1 cellular context compared by ENCODE assay signal in genomic region chr17:40648326-40648968, GRCh38.
TF ChIP-seq lines count a peak whose summit lies in the region.

No MANE protein-coding gene starts in this region.

TF ChIP-seq in HepG2, 621 proteins besides CTCF, POLR2A, EP300 and RAD21 (continued from another document and continues in another):
- no peak for TF ChIP-seq ZFP36 (IDR thresholded peaks at IDR 0.05; ENCODE audit: borderline replicate concordance, low read depth, low read length, partially characterized antibody)
- TF ChIP-seq MLLT10 (CRISPR knock-in tag; IDR thresholded peaks at IDR 0.05), result no peak
- no peak for TF ChIP-seq EZH2 (conservative IDR thresholded peaks at IDR 0.05; ENCODE audit: low read depth, low read length)
- TF ChIP-seq TEAD3 (CRISPR knock-in tag; optimal IDR thresholded peaks at IDR 0.05; ENCODE audit: borderline replicate concordance), result no peak
- TF ChIP-seq SMARCC2 (IDR thresholded peaks at IDR 0.05), result no peak
- TF ChIP-seq ZNF746 (CRISPR knock-in tag; IDR thresholded peaks at IDR 0.05), result 0 out of 2 replicates have a peak, but pooled peaks have one; percentile 26
- TF ChIP-seq ZNF790 (CRISPR knock-in tag; IDR thresholded peaks at IDR 0.05; ENCODE audit: borderline replicate concordance), result no peak; the same call in 1 of the 2 replicates
- TF ChIP-seq HOXD1 (CRISPR knock-in tag; IDR thresholded peaks at IDR 0.05), result no peak
- 0 out of 2 replicates have a peak, but pooled peaks have one; percentile 1 for TF ChIP-seq ZNF367 (CRISPR knock-in tag; IDR thresholded peaks at IDR 0.05; ENCODE audit: borderline replicate concordance)
- TF ChIP-seq RXRA (CRISPR knock-in tag; IDR thresholded peaks at IDR 0.05), result 0 out of 2 replicates have a peak, but pooled peaks have one; percentile 19
- no peak for TF ChIP-seq ZNF629 (CRISPR knock-in tag; conservative IDR thresholded peaks at IDR 0.05)
- peak; percentile 41; the same call in 1 of the 2 replicates for TF ChIP-seq ZNF292 (CRISPR knock-in tag; IDR thresholded peaks at IDR 0.05; ENCODE audit: borderline replicate concordance, low read depth)
- TF ChIP-seq, protein P1, sequence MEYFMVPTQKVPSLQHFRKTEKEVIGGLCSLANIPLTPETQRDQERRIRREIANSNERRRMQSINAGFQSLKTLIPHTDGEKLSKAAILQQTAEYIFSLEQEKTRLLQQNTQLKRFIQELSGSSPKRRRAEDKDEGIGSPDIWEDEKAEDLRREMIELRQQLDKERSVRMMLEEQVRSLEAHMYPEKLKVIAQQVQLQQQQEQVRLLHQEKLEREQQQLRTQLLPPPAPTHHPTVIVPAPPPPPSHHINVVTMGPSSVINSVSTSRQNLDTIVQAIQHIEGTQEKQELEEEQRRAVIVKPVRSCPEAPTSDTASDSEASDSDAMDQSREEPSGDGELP (IDR thresholded peaks at IDR 0.05; ENCODE audit: borderline replicate concordance, low read depth), result peak; percentile 34; the same call in 1 of the 2 replicates
- no peak for TF ChIP-seq NPAS2 (CRISPR knock-in tag; IDR thresholded peaks at IDR 0.05; ENCODE audit: borderline replicate concordance)
- TF ChIP-seq NAIF1 (CRISPR knock-in tag; IDR thresholded peaks at IDR 0.05; ENCODE audit: borderline replicate concordance), result no peak
- TF ChIP-seq SRSF1 (optimal IDR thresholded peaks at IDR 0.05; ENCODE audit: low read depth, low read length), result no peak
- TF ChIP-seq ZNF354B (CRISPR knock-in tag; IDR thresholded peaks at IDR 0.05), result no peak
- no peak for TF ChIP-seq SIN3B (IDR thresholded peaks at IDR 0.05; ENCODE audit: low read length)
- TF ChIP-seq CHCHD3 (CRISPR knock-in tag; IDR thresholded peaks at IDR 0.05), result no peak
- no peak for TF ChIP-seq ZSCAN30 (CRISPR knock-in tag; IDR thresholded peaks at IDR 0.05)
- TF ChIP-seq SIN3A (IDR thresholded peaks at IDR 0.05; ENCODE audit: borderline replicate concordance, low read depth, low read length), result no peak
- TF ChIP-seq NCOA5 (CRISPR knock-in tag; IDR thresholded peaks at IDR 0.05), result no peak
- TF ChIP-seq, protein P2, sequence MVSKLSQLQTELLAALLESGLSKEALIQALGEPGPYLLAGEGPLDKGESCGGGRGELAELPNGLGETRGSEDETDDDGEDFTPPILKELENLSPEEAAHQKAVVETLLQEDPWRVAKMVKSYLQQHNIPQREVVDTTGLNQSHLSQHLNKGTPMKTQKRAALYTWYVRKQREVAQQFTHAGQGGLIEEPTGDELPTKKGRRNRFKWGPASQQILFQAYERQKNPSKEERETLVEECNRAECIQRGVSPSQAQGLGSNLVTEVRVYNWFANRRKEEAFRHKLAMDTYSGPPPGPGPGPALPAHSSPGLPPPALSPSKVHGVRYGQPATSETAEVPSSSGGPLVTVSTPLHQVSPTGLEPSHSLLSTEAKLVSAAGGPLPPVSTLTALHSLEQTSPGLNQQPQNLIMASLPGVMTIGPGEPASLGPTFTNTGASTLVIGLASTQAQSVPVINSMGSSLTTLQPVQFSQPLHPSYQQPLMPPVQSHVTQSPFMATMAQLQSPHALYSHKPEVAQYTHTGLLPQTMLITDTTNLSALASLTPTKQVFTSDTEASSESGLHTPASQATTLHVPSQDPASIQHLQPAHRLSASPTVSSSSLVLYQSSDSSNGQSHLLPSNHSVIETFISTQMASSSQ (IDR thresholded peaks at IDR 0.05; ENCODE audit: low read depth), result no peak
- TF ChIP-seq, protein P2 (CRISPR knock-in tag; IDR thresholded peaks at IDR 0.05; ENCODE audit: borderline replicate concordance), result no peak
- peak; percentile 70; the same call in 1 of the 2 replicates for TF ChIP-seq ZFP90 (CRISPR knock-in tag; IDR thresholded peaks at IDR 0.05; ENCODE audit: borderline replicate concordance)
- TF ChIP-seq AHR (CRISPR knock-in tag; IDR thresholded peaks at IDR 0.05), result 0 out of 2 replicates have a peak, but pooled peaks have one; percentile 59
- no peak for TF ChIP-seq CBX2 (IDR thresholded peaks at IDR 0.05; ENCODE audit: low read depth, low read length)
- no peak for TF ChIP-seq CBX2 (CRISPR knock-in tag; IDR thresholded peaks at IDR 0.05; ENCODE audit: low read depth)
- TF ChIP-seq ZNF782 (CRISPR knock-in tag; IDR thresholded peaks at IDR 0.05; ENCODE audit: borderline replicate concordance), result no peak; the same call in 1 of the 2 replicates
- TF ChIP-seq AKAP8 (CRISPR knock-in tag; IDR thresholded peaks at IDR 0.05), result no peak
- TF ChIP-seq ZNF34 (CRISPR knock-in tag; IDR thresholded peaks at IDR 0.05; ENCODE audit: borderline replicate concordance), result peak; percentile 41; the same call in 1 of the 2 replicates
- no peak for TF ChIP-seq ZIK1 (CRISPR knock-in tag; IDR thresholded peaks at IDR 0.05; ENCODE audit: borderline replicate concordance, low read depth)
- TF ChIP-seq PLSCR1 (CRISPR knock-in tag; IDR thresholded peaks at IDR 0.05; ENCODE audit: borderline replicate concordance), result no peak
- TF ChIP-seq, protein P3, sequence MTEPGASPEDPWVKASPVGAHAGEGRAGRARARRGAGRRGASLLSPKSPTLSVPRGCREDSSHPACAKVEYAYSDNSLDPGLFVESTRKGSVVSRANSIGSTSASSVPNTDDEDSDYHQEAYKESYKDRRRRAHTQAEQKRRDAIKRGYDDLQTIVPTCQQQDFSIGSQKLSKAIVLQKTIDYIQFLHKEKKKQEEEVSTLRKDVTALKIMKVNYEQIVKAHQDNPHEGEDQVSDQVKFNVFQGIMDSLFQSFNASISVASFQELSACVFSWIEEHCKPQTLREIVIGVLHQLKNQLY (CRISPR knock-in tag; IDR thresholded peaks at IDR 0.05), result no peak
- TF ChIP-seq, protein P4, sequence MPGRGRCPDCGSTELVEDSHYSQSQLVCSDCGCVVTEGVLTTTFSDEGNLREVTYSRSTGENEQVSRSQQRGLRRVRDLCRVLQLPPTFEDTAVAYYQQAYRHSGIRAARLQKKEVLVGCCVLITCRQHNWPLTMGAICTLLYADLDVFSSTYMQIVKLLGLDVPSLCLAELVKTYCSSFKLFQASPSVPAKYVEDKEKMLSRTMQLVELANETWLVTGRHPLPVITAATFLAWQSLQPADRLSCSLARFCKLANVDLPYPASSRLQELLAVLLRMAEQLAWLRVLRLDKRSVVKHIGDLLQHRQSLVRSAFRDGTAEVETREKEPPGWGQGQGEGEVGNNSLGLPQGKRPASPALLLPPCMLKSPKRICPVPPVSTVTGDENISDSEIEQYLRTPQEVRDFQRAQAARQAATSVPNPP (CRISPR knock-in tag; IDR thresholded peaks at IDR 0.05), result no peak
- TF ChIP-seq, protein P5, sequence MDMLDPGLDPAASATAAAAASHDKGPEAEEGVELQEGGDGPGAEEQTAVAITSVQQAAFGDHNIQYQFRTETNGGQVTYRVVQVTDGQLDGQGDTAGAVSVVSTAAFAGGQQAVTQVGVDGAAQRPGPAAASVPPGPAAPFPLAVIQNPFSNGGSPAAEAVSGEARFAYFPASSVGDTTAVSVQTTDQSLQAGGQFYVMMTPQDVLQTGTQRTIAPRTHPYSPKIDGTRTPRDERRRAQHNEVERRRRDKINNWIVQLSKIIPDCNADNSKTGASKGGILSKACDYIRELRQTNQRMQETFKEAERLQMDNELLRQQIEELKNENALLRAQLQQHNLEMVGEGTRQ (IDR thresholded peaks at IDR 0.05; ENCODE audit: low read depth, low read length), result no peak
- TF ChIP-seq, protein P5 (CRISPR knock-in tag; IDR thresholded peaks at IDR 0.05; ENCODE audit: borderline replicate concordance), result no peak; the same call in 1 of the 2 replicates
- peak; percentile 16; the same call in 1 of the 2 replicates for TF ChIP-seq ZNF740 (CRISPR knock-in tag; IDR thresholded peaks at IDR 0.05)
- no peak; the same call in 1 of the 2 replicates for TF ChIP-seq ZNF253 (CRISPR knock-in tag; IDR thresholded peaks at IDR 0.05; ENCODE audit: borderline replicate concordance)
- TF ChIP-seq REL (CRISPR knock-in tag; conservative IDR thresholded peaks at IDR 0.05), result no peak; the same call in 1 of the 2 replicates
- no peak for TF ChIP-seq SCMH1 (CRISPR knock-in tag; IDR thresholded peaks at IDR 0.05; ENCODE audit: borderline replicate concordance)
- peak; percentile 23; the same call in 1 of the 2 replicates for TF ChIP-seq FOXC1 (CRISPR knock-in tag; IDR thresholded peaks at IDR 0.05; ENCODE audit: borderline replicate concordance)
- TF ChIP-seq NR2F1 (CRISPR knock-in tag; IDR thresholded peaks at IDR 0.05), result no peak
- TF ChIP-seq ZNF17 (CRISPR knock-in tag; IDR thresholded peaks at IDR 0.05), result no peak
- TF ChIP-seq, protein P6, sequence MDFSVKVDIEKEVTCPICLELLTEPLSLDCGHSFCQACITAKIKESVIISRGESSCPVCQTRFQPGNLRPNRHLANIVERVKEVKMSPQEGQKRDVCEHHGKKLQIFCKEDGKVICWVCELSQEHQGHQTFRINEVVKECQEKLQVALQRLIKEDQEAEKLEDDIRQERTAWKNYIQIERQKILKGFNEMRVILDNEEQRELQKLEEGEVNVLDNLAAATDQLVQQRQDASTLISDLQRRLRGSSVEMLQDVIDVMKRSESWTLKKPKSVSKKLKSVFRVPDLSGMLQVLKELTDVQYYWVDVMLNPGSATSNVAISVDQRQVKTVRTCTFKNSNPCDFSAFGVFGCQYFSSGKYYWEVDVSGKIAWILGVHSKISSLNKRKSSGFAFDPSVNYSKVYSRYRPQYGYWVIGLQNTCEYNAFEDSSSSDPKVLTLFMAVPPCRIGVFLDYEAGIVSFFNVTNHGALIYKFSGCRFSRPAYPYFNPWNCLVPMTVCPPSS (IDR thresholded peaks at IDR 0.05), result no peak
- TF ChIP-seq FOSL1 (CRISPR knock-in tag; IDR thresholded peaks at IDR 0.05; ENCODE audit: borderline replicate concordance), result no peak
- TF ChIP-seq ATF1 (CRISPR knock-in tag; IDR thresholded peaks at IDR 0.05), result no peak
- TF ChIP-seq REPIN1 (CRISPR knock-in tag; IDR thresholded peaks at IDR 0.05; ENCODE audit: borderline replicate concordance, low read depth), result no peak; the same call in 1 of the 2 replicates
- TF ChIP-seq GATAD1 (CRISPR knock-in tag; IDR thresholded peaks at IDR 0.05), result no peak
- no peak for TF ChIP-seq ARID3A (IDR thresholded peaks at IDR 0.05; ENCODE audit: low read depth, low read length)
- no peak for TF ChIP-seq IKZF1 (IDR thresholded peaks at IDR 0.05)
- TF ChIP-seq DPF2 (CRISPR knock-in tag; IDR thresholded peaks at IDR 0.05; ENCODE audit: borderline replicate concordance, low read depth), result no peak
- no peak; the same call in 1 of the 2 replicates for TF ChIP-seq GATAD2A (CRISPR knock-in tag; IDR thresholded peaks at IDR 0.05)
- TF ChIP-seq RBM22 (optimal IDR thresholded peaks at IDR 0.05; ENCODE audit: low read length), result no peak
- no peak for TF ChIP-seq ZNF576 (CRISPR knock-in tag; IDR thresholded peaks at IDR 0.05)
- TF ChIP-seq, protein P7, sequence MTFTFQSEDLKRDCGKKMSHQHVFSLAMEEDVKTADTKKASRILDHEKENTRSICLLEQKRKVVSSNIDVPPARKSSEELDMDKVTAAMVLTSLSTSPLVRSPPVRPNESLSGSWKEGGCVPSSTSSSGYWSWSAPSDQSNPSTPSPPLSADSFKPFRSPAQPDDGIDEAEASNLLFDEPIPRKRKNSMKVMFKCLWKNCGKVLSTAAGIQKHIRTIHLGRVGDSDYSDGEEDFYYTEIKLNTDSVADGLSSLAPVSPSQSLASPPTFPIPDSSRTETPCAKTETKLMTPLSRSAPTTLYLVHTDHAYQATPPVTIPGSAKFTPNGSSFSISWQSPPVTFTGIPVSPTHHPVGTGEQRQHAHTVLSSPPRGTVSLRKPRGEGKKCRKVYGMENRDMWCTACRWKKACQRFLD (CRISPR knock-in tag; IDR thresholded peaks at IDR 0.05; ENCODE audit: borderline replicate concordance), result no peak
